ENCODE assay signal across 14 cellular contexts in the genomic region with DNA sequence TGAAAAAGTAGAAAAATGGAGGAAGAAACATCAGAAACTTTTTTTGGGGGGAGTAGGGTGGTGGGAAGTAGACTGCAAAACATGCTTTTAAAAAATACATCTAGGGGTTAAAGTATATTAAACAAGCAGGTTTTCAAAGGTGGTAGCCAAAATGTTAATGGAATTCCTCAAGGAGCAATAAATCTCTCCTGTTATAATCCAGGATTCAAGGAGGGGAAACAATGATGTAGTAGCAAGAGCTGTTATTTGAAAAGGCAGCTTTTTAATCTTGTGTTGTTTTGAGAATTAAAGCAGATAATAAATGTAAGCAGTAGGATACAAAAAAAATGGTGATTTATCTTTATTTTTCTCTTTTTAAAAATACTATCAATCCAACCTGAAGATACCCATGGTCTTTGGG.
"Had no signal": no experiment of that assay in that cellular context is flagged by ENCODE, and none has a peak within 500 bp of the region (broad histone marks: within the 10 kb centered on the region; RNA-seq: fewer than 3 reads in every experiment).

No MANE protein-coding gene starts in this region.

- H3K27me3 ChIP-seq: left lung, right lobe of liver, stomach, thyroid gland, uterus had no signal

- H3K36me3 ChIP-seq: left lung, right lobe of liver, stomach, thyroid gland, uterus had no signal

- H3K27me3 Mint-ChIP-seq: activated naive CD8-positive, alpha-beta T cell treated with anti-CD3 and anti-CD28 coated beads for 36 hours; dendritic cell treated with granulocyte-macrophage colony-stimulating factor and Interleukin-4, amounts not matched to agents 40 ng/mL and 50 ng/mL, for 4 days; naive thymus-derived CD8-positive, alpha-beta T cell had no signal

- H3K4me1 Mint-ChIP-seq: activated naive CD8-positive, alpha-beta T cell treated with anti-CD3 and anti-CD28 coated beads for 36 hours; naive thymus-derived CD8-positive, alpha-beta T cell had no signal

- H3K4me1 ChIP-seq: left lung, psoas muscle, right lobe of liver, uterus had no signal

- H3K9me3 ChIP-seq: left lung, psoas muscle, right lobe of liver, stomach, thyroid gland, uterus had no signal

- H3K27ac ChIP-seq: psoas muscle, right lobe of liver, thyroid gland had no signal

- H3K9me3 Mint-ChIP-seq: dendritic cell treated with granulocyte-macrophage colony-stimulating factor and Interleukin-4, amounts not matched to agents 40 ng/mL and 50 ng/mL, for 4 days had no signal

- DNase-seq: activated CD4-positive, alpha-beta T cell treated with anti-CD3 and anti-CD28 coated beads, Interleukin-2, amount 50 U/mL, for 1 hour; activated CD8-positive, alpha-beta memory T cell treated with anti-CD3 and anti-CD28 coated beads for 24 hours; activated naive CD8-positive, alpha-beta T cell treated with anti-CD3 and anti-CD28 coated beads for 36 hours; cerebellar nuclear complex; erythroblast; left lung; mammary epithelial cell; naive thymus-derived CD8-positive, alpha-beta T cell; psoas muscle; right lobe of liver; stomach; thyroid gland; uterus had no signal

- H3K4me3 Mint-ChIP-seq: activated naive CD8-positive, alpha-beta T cell treated with anti-CD3 and anti-CD28 coated beads for 36 hours; dendritic cell treated with granulocyte-macrophage colony-stimulating factor and Interleukin-4, amounts not matched to agents 40 ng/mL and 50 ng/mL, for 4 days; naive thymus-derived CD8-positive, alpha-beta T cell had no signal

- H3K27ac Mint-ChIP-seq: activated naive CD8-positive, alpha-beta T cell treated with anti-CD3 and anti-CD28 coated beads for 36 hours; dendritic cell treated with granulocyte-macrophage colony-stimulating factor and Interleukin-4, amounts not matched to agents 40 ng/mL and 50 ng/mL, for 4 days; naive thymus-derived CD8-positive, alpha-beta T cell had no signal

- H3K4me3 ChIP-seq: left lung, psoas muscle, right lobe of liver, stomach, thyroid gland, uterus had no signal

- H3K36me3 Mint-ChIP-seq: activated naive CD8-positive, alpha-beta T cell treated with anti-CD3 and anti-CD28 coated beads for 36 hours; naive thymus-derived CD8-positive, alpha-beta T cell had no signal
